19 cellular contexts compared by ENCODE assay signal in the genomic region with DNA sequence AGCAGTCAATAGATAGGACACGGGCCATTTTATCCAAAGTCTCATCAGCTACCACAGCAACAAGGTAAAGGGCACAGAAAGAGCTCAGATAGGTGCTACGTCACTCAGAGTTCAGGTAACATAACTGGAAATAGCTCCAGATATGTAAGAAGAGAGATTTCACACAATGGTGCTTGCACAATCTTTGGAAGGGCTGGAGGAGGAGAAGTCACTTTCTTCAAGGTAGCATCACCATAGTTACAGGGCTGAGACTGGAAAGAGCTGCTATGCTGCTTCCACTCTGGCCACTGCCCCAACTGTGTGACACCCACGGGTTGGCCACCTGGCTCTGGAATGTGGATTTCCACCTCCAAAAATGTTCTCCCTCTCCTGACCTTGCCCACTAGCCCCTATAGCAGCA.
DNase-seq lines count a peak whose midpoint lies in the region; FAIRE-seq and TF ChIP-seq lines count a peak whose summit lies in the region.
"Had no signal": no experiment of that assay in that cellular context is flagged by ENCODE, and none has a peak within 500 bp of the region (broad histone marks: within the 10 kb centered on the region; RNA-seq: fewer than 3 reads in every experiment).

No MANE protein-coding gene starts in this region.

- H3K9ac ChIP-seq in GM23248: peak overlapping the region; percentile 59
- H3K9ac ChIP-seq in smooth muscle cell (ENCODE audit: low read depth): no peak overlapping the region

- H3K4me3 ChIP-seq in GM23248: no peak overlapping the region
- H3K4me3 ChIP-seq in fibroblast of pulmonary artery (replicated peaks; ENCODE audit: low read depth, low read length): no peak overlapping the region
- no peak overlapping the region for H3K4me3 ChIP-seq in smooth muscle cell
- H3K4me3 ChIP-seq: adrenal gland, SJCRH30 had no signal

- H3K9me2 ChIP-seq in GM23248 (ENCODE audit: insufficient read depth): no peaks in the 10 kb centered on the region

- H3F3A ChIP-seq in GM23248 (ENCODE audit: insufficient read depth) (peaks cover 95% of the 10 kb centered on the region), smooth muscle cell (ENCODE audit: low read depth) (peaks cover 22% of the 10 kb centered on the region)

- H3K4me1 ChIP-seq in GM23248 (ENCODE audit: insufficient read depth): peaks cover 87% of the 10 kb centered on the region
- H3K4me1 ChIP-seq in smooth muscle cell (ENCODE audit: low read depth): peaks cover 31% of the 10 kb centered on the region

- H3K27me3 ChIP-seq in GM23248 (replicated peaks; ENCODE audit: insufficient read depth) (no peaks in the 10 kb centered on the region), smooth muscle cell (ENCODE audit: low read depth) (no peaks in the 10 kb centered on the region)
- H3K27me3 ChIP-seq: adrenal gland, SJCRH30 had no signal

- H3K79me2 ChIP-seq in GM23248 (ENCODE audit: insufficient read depth) (no peaks in the 10 kb centered on the region), smooth muscle cell (ENCODE audit: low read depth) (no peaks in the 10 kb centered on the region)

- TF ChIP-seq CTCF in fibroblast of pulmonary artery (IDR thresholded peaks at IDR 0.05; ENCODE audit: low read length, missing control alignments) (no peak), smooth muscle cell (IDR thresholded peaks at IDR 0.05; ENCODE audit: borderline replicate concordance, insufficient read depth, poor library complexity, severe bottlenecking) (no peak)

- DNase-seq in GM23248 (peak; percentile 54), RCC 7860 (ENCODE audit: low spot score) (peak; percentile 29), fibroblast of pulmonary artery (ENCODE audit: low read depth) (peak; percentile 63), smooth muscle cell (lab: John Stamatoyannopoulos, UW; ENCODE audit: unreplicated experiment) (no peak), NCI-H446 treated with DMSO at 0.1 percent for 48 hours (lab: John Stamatoyannopoulos, UW) (no peak)
- DNase-seq in stimulated activated naive CD4-positive, alpha-beta T cell treated with Interleukin-2 at 50 U/mL for 16 hours (lab: John Stamatoyannopoulos, UW): no peak
- no peak for DNase-seq in activated T-cell treated with anti-CD3 and anti-CD28 coated beads, Interleukin-2, amount 50 U/mL, for 48 hours
- DNase-seq: activated CD4-positive, alpha-beta T cell treated with anti-CD3 and anti-CD28 coated beads for 36 hours; adrenal gland; DMS 273 treated with DMSO at 0.1 percent for 48 hours; effector memory CD4-positive, alpha-beta T cell; kidney; NCI-H2107; NCI-H510A; SJCRH30; stimulated activated CD4-positive, alpha-beta T cell treated with anti-CD3 and anti-CD28 coated beads, Interleukin-1b, Interleukin-23, amount 100 ng/mL, for 48 hours; substantia nigra had no signal

- H3K27ac ChIP-seq in GM23248: peak overlapping the region; percentile 93
- peak overlapping the region; percentile 94 for H3K27ac ChIP-seq in smooth muscle cell (ENCODE audit: low read depth)
- H3K27ac ChIP-seq: adrenal gland, SJCRH30 had no signal

- H2AFZ ChIP-seq in GM23248 (no peak overlapping the region), smooth muscle cell (ENCODE audit: low read depth) (no peak overlapping the region)

- H3K36me3 ChIP-seq in GM23248 (ENCODE audit: low read depth) (no peaks in the 10 kb centered on the region), smooth muscle cell (ENCODE audit: low read depth) (no peaks in the 10 kb centered on the region)
- H3K36me3 ChIP-seq: adrenal gland, SJCRH30 had no signal

- in situ Hi-C loops in GM23248 (cut with MboI): no loop called here

- no peaks in the 10 kb centered on the region for H4K20me1 ChIP-seq in GM23248 (ENCODE audit: insufficient read depth)
- H4K20me1 ChIP-seq in smooth muscle cell (ENCODE audit: low read depth): no peaks in the 10 kb centered on the region

- H3K4me2 ChIP-seq in GM23248 (ENCODE audit: unreplicated experiment) (peak overlapping the region; percentile 40), smooth muscle cell (peak overlapping the region; percentile 61)

- WGBS in GM23248 (ENCODE audit: low coverage in 1 of 2, low lambda C conversion rate in 2 of 2, missing lambda C conversion rate in 2 of 2), 2 experiments: 74 to 82% methylated on average over 3 of the region's 3 CpGs
- 95% methylated on average over 3 of the region's 3 CpGs for WGBS in smooth muscle cell (ENCODE audit: low lambda C conversion rate)

- no peaks in the 10 kb centered on the region for H3K9me3 ChIP-seq in GM23248 (ENCODE audit: low read depth)
- H3K9me3 ChIP-seq in smooth muscle cell (replicated peaks; ENCODE audit: low read depth): no peaks in the 10 kb centered on the region
- H3K9me3 ChIP-seq: adrenal gland, SJCRH30 had no signal

- no peak for FAIRE-seq in RCC 7860 (lab: Jason Lieb, UNC)
- FAIRE-seq: colon, kidney, urothelium cell line had no signal

Comparison
In these comparisons a context has a peak if more than half of its experiments do, and no peak if none do; other contexts are left out.
1. DNase-seq: peak in GM23248 (single experiment), RCC 7860 (single experiment) and fibroblast of pulmonary artery (single experiment); none in smooth muscle cell (single experiment), NCI-H446 treated with DMSO at 0.1 percent for 48 hours (single experiment), stimulated activated naive CD4-positive, alpha-beta T cell treated with Interleukin-2 at 50 U/mL for 16 hours (single experiment) and activated T-cell treated with anti-CD3 and anti-CD28 coated beads, Interleukin-2, amount 50 U/mL, for 48 hours (0 of 2).